Comparison of ENCODE assay signal across 8 cellular contexts in genomic region chr1:39845569-39846566, GRCh38. TPM values are rescaled to one million over a fixed set of nuclear protein-coding genes. Genes with fewer than 3 reads are reported as not detected.
DNase-seq lines count a peak whose midpoint lies in the region; ATAC-seq, FAIRE-seq and TF ChIP-seq lines count a peak whose summit lies in the region.

No MANE protein-coding gene starts in this region.

- H2AFZ ChIP-seq in MM.1S (ENCODE audit: low read length), result 0 out of 2 replicates have a peak overlapping the region, but pooled peaks have one; percentile 3

- intact Hi-C loops in activated naive CD4-positive, alpha-beta T cell treated with anti-CD3 and anti-CD28 coated beads for 36 hours (cut with micrococcal nuclease), result loop anchor here (1.0 to 5.0 kb wide), 2 partner anchors 36 to 46 kb away; partner anchors contain the start of gene TRIT1
- intact Hi-C loops in Right ventricle myocardium inferior (cut with DNase I), result no loop called here

- peaks cover 45% of the 10 kb centered on the region for H3F3A ChIP-seq in MM.1S (ENCODE audit: insufficient read depth, low read length)

- DNase-seq in AML-193 (lab: John Stamatoyannopoulos, UW) (peak; percentile 75 to 81), MM.1S (peak; percentile 98), SJSA1 (ENCODE audit: low read depth in 1 of 2, low spot score in 2 of 2) (peak; percentile 64 to 79), Right ventricle myocardium inferior (ENCODE audit: missing footprints) (peak; percentile 90), retinal pigment epithelial cell (ENCODE audit: low read depth) (peak; percentile 81), urothelium cell line (ENCODE audit: low spot score) (peak; percentile 68)
- DNase-seq in activated naive CD4-positive, alpha-beta T cell treated with anti-CD3 and anti-CD28 coated beads for 36 hours, result peak; percentile 94

- H3K27me3 Mint-ChIP-seq in activated naive CD4-positive, alpha-beta T cell treated with anti-CD3 and anti-CD28 coated beads for 36 hours (ENCODE audit: low read depth), result no peaks in the 10 kb centered on the region

- H3K4me1 ChIP-seq in MM.1S (ENCODE audit: low read length), result peaks cover 56% of the 10 kb centered on the region
- peaks cover 18% of the 10 kb centered on the region for H3K4me1 ChIP-seq in SJSA1 (replicated peaks)

- CTCF ChIA-PET in activated naive CD4-positive, alpha-beta T cell treated with anti-CD3 and anti-CD28 coated beads for 36 hours (lab: Charles Lee), result interaction anchor here (0.5 to 2.9 kb wide), 8 partner anchors 10 to 960 kb away, joined by 3 to 10 read pairs (median 6); partner anchors contain the start of gene MYCL

- no peaks in the 10 kb centered on the region for H3K9me2 ChIP-seq in MM.1S (replicated peaks; ENCODE audit: insufficient read depth, low read length)

- no peak for TF ChIP-seq CTCF in MM.1S (IDR thresholded peaks at IDR 0.05; ENCODE audit: low read length)
- no peak for TF ChIP-seq CTCF in retinal pigment epithelial cell (conservative IDR thresholded peaks at IDR 0.05; ENCODE audit: low read depth, low read length)

- H3K36me3 ChIP-seq in MM.1S (replicated peaks; ENCODE audit: insufficient read depth, low read length) (peaks cover 3% of the 10 kb centered on the region; the same call in 1 of the 2 replicates), SJSA1 (peaks cover 61% of the 10 kb centered on the region)

- H3K4me1 Mint-ChIP-seq in activated naive CD4-positive, alpha-beta T cell treated with anti-CD3 and anti-CD28 coated beads for 36 hours (ENCODE audit: low read depth), result peaks cover 54% of the 10 kb centered on the region

- no peaks in the 10 kb centered on the region for H3K9me3 Mint-ChIP-seq in activated naive CD4-positive, alpha-beta T cell treated with anti-CD3 and anti-CD28 coated beads for 36 hours

- ATAC-seq in GM21381 (IDR thresholded peaks at IDR 0.05; ENCODE audit: unreplicated experiment) (peak; percentile 74), Right ventricle myocardium inferior (peak; percentile 93)

- no peaks in the 10 kb centered on the region for H4K20me1 ChIP-seq in MM.1S (ENCODE audit: insufficient read depth, low read length)

- no peaks in the 10 kb centered on the region for H3K9me3 ChIP-seq in MM.1S (replicated peaks; ENCODE audit: insufficient read depth, low read length)
- no peaks in the 10 kb centered on the region for H3K9me3 ChIP-seq in SJSA1 (replicated peaks)

- FAIRE-seq in urothelium cell line (lab: Jason Lieb, UNC), result peak; percentile 83

- H3K27ac Mint-ChIP-seq in activated naive CD4-positive, alpha-beta T cell treated with anti-CD3 and anti-CD28 coated beads for 36 hours, result peak overlapping the region; percentile 87

- no peak overlapping the region for H3K4me3 Mint-ChIP-seq in activated naive CD4-positive, alpha-beta T cell treated with anti-CD3 and anti-CD28 coated beads for 36 hours

- H3K79me2 ChIP-seq in MM.1S (ENCODE audit: low read length), result peaks cover 7% of the 10 kb centered on the region; the same call in 1 of the 2 replicates

- H3K27me3 ChIP-seq in MM.1S (replicated peaks; ENCODE audit: insufficient read depth, low read length) (no peaks in the 10 kb centered on the region), SJSA1 (replicated peaks) (no peaks in the 10 kb centered on the region)

- peak overlapping the region; percentile 29; the same call in 1 of the 2 replicates for H3K9ac ChIP-seq in MM.1S (ENCODE audit: low read length)

- H3K27ac ChIP-seq in MM.1S (ENCODE audit: low read length) (peak overlapping the region; percentile 91), SJSA1 (peak overlapping the region; percentile 14; the same call in 1 of the 2 replicates)

- peaks cover 32% of the 10 kb centered on the region for H3K36me3 Mint-ChIP-seq in activated naive CD4-positive, alpha-beta T cell treated with anti-CD3 and anti-CD28 coated beads for 36 hours (ENCODE audit: low read depth)

- H3K4me3 ChIP-seq in MM.1S (ENCODE audit: low read length) (peak overlapping the region; percentile 9; the same call in 1 of the 2 replicates), SJSA1 (no peak overlapping the region), retinal pigment epithelial cell (ENCODE audit: low read length) (no peak overlapping the region)

- peak overlapping the region; percentile 52 for H3K4me2 ChIP-seq in MM.1S (ENCODE audit: low read depth, low read length)

RNA-seq across cellular contexts. Expression of gene TRIT1, which starts 37.4 kb away (rescaled TPM):
- total RNA-seq in SJSA1 (2014; rRNA removed; shearing (Covaris generic)), result 25.7 and 33.5 TPM in 2 replicates
- 10 to 100 TPM; 18.6 TPM for total RNA-seq in activated naive CD4-positive, alpha-beta T cell treated with anti-CD3 and anti-CD28 coated beads for 36 hours
- total RNA-seq in Right ventricle myocardium inferior, result 18.0 TPM

RNA-seq across cellular contexts. Expression of gene MYCL, which starts 55.8 kb away (rescaled TPM):
- total RNA-seq in SJSA1 (2014; rRNA removed; shearing (Covaris generic)), result 5.3 and 8.1 TPM in 2 replicates
- under 1 TPM in 1 of 2 experiments, not detected in 1; 0.19 TPM for total RNA-seq in activated naive CD4-positive, alpha-beta T cell treated with anti-CD3 and anti-CD28 coated beads for 36 hours
- total RNA-seq in Right ventricle myocardium inferior, result 1.1 TPM

RNA-seq across cellular contexts. Expression of gene BMP8B, which starts 57.2 kb away (rescaled TPM):
- total RNA-seq in SJSA1 (2014; rRNA removed; shearing (Covaris generic)), result 0.08 TPM in 1 of 2 replicates, not detected in the other
- under 1 TPM; 0.12 to 0.14 TPM for total RNA-seq in activated naive CD4-positive, alpha-beta T cell treated with anti-CD3 and anti-CD28 coated beads for 36 hours
- 0.41 TPM for total RNA-seq in Right ventricle myocardium inferior
